In the genomic region with DNA sequence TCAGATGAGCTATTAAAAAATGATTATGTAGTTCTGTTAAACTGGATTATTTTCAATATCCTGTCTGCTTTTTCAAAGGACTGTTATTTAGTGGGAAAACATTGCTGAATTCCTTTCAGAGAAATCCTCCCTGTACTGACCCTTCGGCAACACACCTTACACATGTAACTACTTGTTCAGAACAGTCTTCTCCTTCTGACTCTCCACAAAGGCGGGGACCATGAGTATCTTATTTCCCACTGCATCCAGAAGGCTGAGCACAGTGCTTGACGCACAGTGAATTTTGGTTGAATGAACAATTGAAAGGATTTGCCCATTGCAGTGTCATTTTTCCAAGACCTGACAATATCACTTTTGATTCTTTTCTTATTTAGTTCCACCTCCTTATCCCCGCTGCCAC, we compare ENCODE assay signal across 1 cellular context.
TF ChIP-seq lines count a peak whose summit lies in the region.

No MANE protein-coding gene starts in this region.

TF ChIP-seq in H1, 55 proteins besides CTCF, POLR2A, EP300 and RAD21 (continued from another document):
- TF ChIP-seq SRF (IDR thresholded peaks at IDR 0.05; ENCODE audit: low read depth, low read length): no peak
- TF ChIP-seq CBX8 (IDR thresholded peaks at IDR 0.05; ENCODE audit: borderline replicate concordance, low read depth, low read length): no peak
- no peak for TF ChIP-seq RNF2 (IDR thresholded peaks at IDR 0.05; ENCODE audit: borderline replicate concordance, low read depth, low read length, missing control alignments, poor library complexity, severe bottlenecking)
- no peak for TF ChIP-seq TAF7 (optimal IDR thresholded peaks at IDR 0.05; ENCODE audit: borderline replicate concordance, low read depth, low read length)
- TF ChIP-seq, protein P1, sequence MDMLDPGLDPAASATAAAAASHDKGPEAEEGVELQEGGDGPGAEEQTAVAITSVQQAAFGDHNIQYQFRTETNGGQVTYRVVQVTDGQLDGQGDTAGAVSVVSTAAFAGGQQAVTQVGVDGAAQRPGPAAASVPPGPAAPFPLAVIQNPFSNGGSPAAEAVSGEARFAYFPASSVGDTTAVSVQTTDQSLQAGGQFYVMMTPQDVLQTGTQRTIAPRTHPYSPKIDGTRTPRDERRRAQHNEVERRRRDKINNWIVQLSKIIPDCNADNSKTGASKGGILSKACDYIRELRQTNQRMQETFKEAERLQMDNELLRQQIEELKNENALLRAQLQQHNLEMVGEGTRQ (IDR thresholded peaks at IDR 0.05; ENCODE audit: low read length): no peak
- TF ChIP-seq, protein P2, sequence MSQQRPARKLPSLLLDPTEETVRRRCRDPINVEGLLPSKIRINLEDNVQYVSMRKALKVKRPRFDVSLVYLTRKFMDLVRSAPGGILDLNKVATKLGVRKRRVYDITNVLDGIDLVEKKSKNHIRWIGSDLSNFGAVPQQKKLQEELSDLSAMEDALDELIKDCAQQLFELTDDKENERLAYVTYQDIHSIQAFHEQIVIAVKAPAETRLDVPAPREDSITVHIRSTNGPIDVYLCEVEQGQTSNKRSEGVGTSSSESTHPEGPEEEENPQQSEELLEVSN (IDR thresholded peaks at IDR 0.05): no peak
- no peak for TF ChIP-seq FOSL1 (IDR thresholded peaks at IDR 0.05; ENCODE audit: insufficient read depth, low read depth, low read length)
